Comparison of ENCODE assay signal across 8 cellular contexts in the genomic region with DNA sequence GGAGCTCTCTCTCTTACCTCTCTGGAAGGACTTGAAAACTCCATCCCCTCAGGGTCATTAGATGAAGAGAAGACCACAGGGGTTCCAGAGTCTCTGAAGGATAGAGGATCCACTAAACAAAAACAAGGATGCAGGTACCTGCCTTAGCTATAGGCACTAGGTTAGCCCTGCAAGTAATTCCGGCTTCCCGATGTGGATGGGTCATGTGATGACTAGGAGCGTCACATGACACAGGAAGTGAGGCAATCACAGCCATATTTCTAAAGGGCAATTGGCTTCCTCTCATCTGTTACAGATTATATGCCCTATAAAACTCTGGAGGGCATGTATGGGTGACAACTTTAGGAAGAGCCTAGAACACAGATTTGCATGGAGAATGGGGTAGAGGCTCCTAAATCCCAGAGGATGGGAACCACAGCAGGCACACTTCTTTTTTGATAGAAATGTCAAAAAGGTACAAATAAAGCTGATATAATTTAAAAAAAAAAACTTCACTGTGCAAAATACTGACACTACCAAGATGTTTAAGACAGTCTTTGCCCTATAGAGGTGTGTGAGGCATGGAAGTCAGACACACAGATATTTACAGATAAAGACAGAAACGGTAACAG. TPM values are rescaled to one million over a fixed set of nuclear protein-coding genes. Genes with fewer than 3 reads are reported as not detected.
A peak's percentile ranks its signal among the peaks of the same experiment; 100 is the strongest.
DNase-seq lines count a peak whose midpoint lies in the region; ATAC-seq, FAIRE-seq and TF ChIP-seq lines count a peak whose summit lies in the region.

No MANE protein-coding gene starts in this region.

- H3K27ac ChIP-seq in H9 (ENCODE audit: insufficient read length, low read depth, low read length) (no peak overlapping the region), WERI-Rb-1 (peak overlapping the region; percentile 2), small intestine (ENCODE audit: low read depth in 1 of 2, low read length in 1 of 2) (no peak overlapping the region)

- H3K9me3 ChIP-seq in H9 (ENCODE audit: control insufficient read depth, low read depth, low read length) (no peaks in the 10 kb centered on the region), WERI-Rb-1 (ENCODE audit: severe bottlenecking) (no peaks in the 10 kb centered on the region), small intestine (ENCODE audit: control insufficient read depth, low read depth) (no peaks in the 10 kb centered on the region)

- H3K27me3 ChIP-seq in H9 (ENCODE audit: insufficient read depth, low read length) (no peaks in the 10 kb centered on the region; the same call in 1 of the 2 replicates), WERI-Rb-1 (ENCODE audit: insufficient read depth, low read depth, severe bottlenecking) (no peaks in the 10 kb centered on the region), small intestine (ENCODE audit: control insufficient read depth in 2 of 2, insufficient read depth in 2 of 2, low read length in 2 of 2) (no peaks in the 10 kb centered on the region)

- peak overlapping the region; percentile 35 for H3K9ac ChIP-seq in H9 (ENCODE audit: extremely low read depth, insufficient read length, low read length)

- peaks cover 28 to 34% of the 10 kb centered on the region in 2 experiments for H3K4me1 Mint-ChIP-seq in H9

- H3K23ac ChIP-seq in H9 (ENCODE audit: insufficient read length, low read depth, low read length), result no peak overlapping the region

- no peak overlapping the region for H2BK12ac ChIP-seq in H9 (ENCODE audit: insufficient read length, low read depth, low read length)

- H3K23me2 ChIP-seq in H9 (ENCODE audit: insufficient read length, low read depth, low read length, poor library complexity, severe bottlenecking), result peaks cover 9% of the 10 kb centered on the region

- H2AFZ ChIP-seq in H9 (ENCODE audit: low read length), result no peak overlapping the region

- H3K14ac ChIP-seq in H9 (ENCODE audit: insufficient read depth, low read length), result no peak overlapping the region

- H3K4me3 Mint-ChIP-seq in H9, result peak overlapping the region; percentile 68 to 81

- TF ChIP-seq CTCF in H9 (conservative IDR thresholded peaks at IDR 0.05) (no peak), WERI-Rb-1 (IDR thresholded peaks at IDR 0.05; ENCODE audit: low read depth, low read length) (no peak)

- no peaks in the 10 kb centered on the region for H3K79me1 ChIP-seq in H9 (ENCODE audit: insufficient read depth, low read depth, low read length, poor library complexity, severe bottlenecking)

- H3K4me2 ChIP-seq in H9 (ENCODE audit: insufficient read depth, insufficient read length, low read length), result peak overlapping the region; percentile 66

- H2AK5ac ChIP-seq in H9 (ENCODE audit: insufficient read length, low read length), result no peak overlapping the region

- ATAC-seq in HG03521 (IDR thresholded peaks at IDR 0.05; ENCODE audit: unreplicated experiment), result no peak

- no peak overlapping the region for H3K56ac ChIP-seq in H9 (ENCODE audit: insufficient read length, low read depth, low read length)

- H4K20me1 ChIP-seq in H9 (ENCODE audit: control insufficient read depth, insufficient read depth, insufficient read length), result no peaks in the 10 kb centered on the region

- H3K18ac ChIP-seq in H9 (ENCODE audit: insufficient read length, low read depth, low read length), result no peak overlapping the region

- DNase-seq in AG20443 (ENCODE audit: low spot score) (peak; percentile 75), H9 (peak; percentile 78), NCI-H345 treated with DMSO at 0.1 percent for 48 hours (lab: John Stamatoyannopoulos, UW; ENCODE audit: unreplicated experiment) (peak; percentile 95), WERI-Rb-1 (peak; percentile 91), cerebellar cortex (ENCODE audit: low spot score) (peak; percentile 93), iris pigment epithelial cell (ENCODE audit: low read depth) (peak; percentile 79), small intestine (peak; percentile 92)

- H2BK120ac ChIP-seq in H9 (ENCODE audit: low read depth, low read length, poor library complexity, severe bottlenecking), result no peak overlapping the region

- peaks cover 26% of the 10 kb centered on the region for H3K27me3 Mint-ChIP-seq in H9 (ENCODE audit: low read depth)

- no peak for FAIRE-seq in small intestine (lab: Jason Lieb, UNC)

- H4K91ac ChIP-seq in H9 (ENCODE audit: insufficient read length, low read depth, low read length), result no peak overlapping the region

- H3K4me1 ChIP-seq in H9 (ENCODE audit: insufficient read depth, low read length) (no peaks in the 10 kb centered on the region), small intestine (ENCODE audit: control insufficient read depth in 2 of 2, insufficient read depth in 1 of 2, low read depth in 1 of 2, low read length in 1 of 2) (peaks cover 0 to 11% of the 10 kb centered on the region in 2 donors)

- H3K9me3 Mint-ChIP-seq in H9, result peaks cover 0 to 3% of the 10 kb centered on the region in 2 experiments; a peak in 1 of 5 replicates

- H3K4me3 ChIP-seq in WERI-Rb-1 (ENCODE audit: low read depth, low read length) (peak overlapping the region; percentile 45), small intestine (ENCODE audit: low read depth in 1 of 2, low read length in 2 of 2) (peak overlapping the region; percentile 23 to 43)

- H3K27ac Mint-ChIP-seq in H9, result peak overlapping the region; percentile 42 to 94 (median 67); a peak in 6 of 7 replicates

- no peak overlapping the region for H2BK20ac ChIP-seq in H9 (ENCODE audit: low read depth, low read length, poor library complexity, severe bottlenecking)

- no peak overlapping the region for H4K5ac ChIP-seq in H9 (ENCODE audit: insufficient read length, low read depth, low read length)

- no peak overlapping the region for H3T11ph ChIP-seq in H9 (ENCODE audit: low read length)

- no peak overlapping the region for H3K4ac ChIP-seq in H9 (ENCODE audit: low read depth, low read length)

- H3K79me2 ChIP-seq in H9 (ENCODE audit: insufficient read depth, low read length), result no peaks in the 10 kb centered on the region

- no CpG with 5 or more reads among the region's 4 CpGs for WGBS in H9 (ENCODE audit: extremely low coverage, insufficient read length, low lambda C conversion rate)
- WGBS in small intestine, 3 donors, result 4 to 13% (median 6%) methylated on average over 4 of the region's 4 CpGs

- H3K36me3 ChIP-seq in WERI-Rb-1 (peaks cover 22% of the 10 kb centered on the region), small intestine (ENCODE audit: control insufficient read depth in 2 of 2, insufficient read depth in 2 of 2, low read length in 2 of 2) (peaks cover 0 to 4% of the 10 kb centered on the region in 2 donors)

- H4K8ac ChIP-seq in H9 (replicated peaks; ENCODE audit: insufficient read length, low read depth, low read length), result no peak overlapping the region

- H3K36me3 Mint-ChIP-seq in H9 (ENCODE audit: insufficient read depth in 1 of 3, low read depth in 3 of 3), result peaks cover 2 to 22% (median 21%) of the 10 kb centered on the region in 3 experiments; a peak in 6 of 7 replicates

- no peak overlapping the region for H2BK5ac ChIP-seq in H9 (ENCODE audit: insufficient read length, low read length)

- no peak overlapping the region for H2BK15ac ChIP-seq in H9 (ENCODE audit: low read depth, low read length)

RNA-seq across cellular contexts. Expression of a gene that starts 14.1 kb away (rescaled TPM):
- total RNA-seq in H9 (2021), result 40.8 and 41.0 TPM in 2 replicates
- polyA plus RNA-seq in small intestine, result 10 to 100 TPM; 14.3 to 21.3 (median 15.2) TPM

RNA-seq across cellular contexts. Expression of a gene that starts 21.0 kb away (rescaled TPM):
- 52.5 and 54.0 TPM in 2 replicates for total RNA-seq in H9 (2021)
- polyA plus RNA-seq in small intestine, result 10 to 100 TPM; 32.7 to 61.8 (median 49.7) TPM

RNA-seq across cellular contexts. Expression of a gene that starts 32.1 kb away (rescaled TPM):
- total RNA-seq in H9 (2021), result 77.5 and 81.5 TPM in 2 replicates
- 10 to 100 TPM; 27.0 to 41.6 (median 33.8) TPM for polyA plus RNA-seq in small intestine

RNA-seq across cellular contexts. Expression of a gene that starts 32.7 kb away (rescaled TPM):
- 43.6 and 45.0 TPM in 2 replicates for total RNA-seq in H9 (2021)
- polyA plus RNA-seq in small intestine, result 10 to 100 TPM; 44.9 to 72.2 (median 53.9) TPM

RNA-seq across cellular contexts. Expression of a gene that starts 33.5 kb away (rescaled TPM):
- total RNA-seq in H9 (2021), result 5.0 and 5.9 TPM in 2 replicates
- polyA plus RNA-seq in small intestine, result 10 to 100 TPM; 11.3 to 15.9 (median 13.8) TPM
